In genomic region chr2:70181363-70181956, GRCh38 we compare ENCODE assay signal across 10 cellular contexts.
DNase-seq lines count a peak whose midpoint lies in the region; ATAC-seq and TF ChIP-seq lines count a peak whose summit lies in the region.
"Had no signal": no experiment of that assay in that cellular context is flagged by ENCODE, and none has a peak within 500 bp of the region (broad histone marks: within the 10 kb centered on the region; RNA-seq: fewer than 3 reads in every experiment).

No MANE protein-coding gene starts in this region.

- H3K4me3 ChIP-seq in WERI-Rb-1 (ENCODE audit: low read depth, low read length), result no peak overlapping the region
- H3K4me3 ChIP-seq: breast epithelium, prostate gland had no signal

- H3K27me3 Mint-ChIP-seq in stimulated activated memory B cell treated with anti-CD40 and anti-IgM and Interleukin-4, amounts not matched to agents 10 μg/mL and 1 μg/mL and 100 μg/mL, for 72 hours, result no peaks in the 10 kb centered on the region

- peaks cover 27% of the 10 kb centered on the region for H3K36me3 ChIP-seq in WERI-Rb-1
- H3K36me3 ChIP-seq: breast epithelium, prostate gland had no signal

- H3K27ac Mint-ChIP-seq in stimulated activated memory B cell treated with anti-CD40 and anti-IgM and Interleukin-4, amounts not matched to agents 10 μg/mL and 1 μg/mL and 100 μg/mL, for 72 hours, result peak overlapping the region; percentile 78

- H3K36me3 Mint-ChIP-seq in stimulated activated memory B cell treated with anti-CD40 and anti-IgM and Interleukin-4, amounts not matched to agents 10 μg/mL and 1 μg/mL and 100 μg/mL, for 72 hours, result peaks cover 15% of the 10 kb centered on the region

- H3K9me3 ChIP-seq in WERI-Rb-1 (ENCODE audit: severe bottlenecking), result no peaks in the 10 kb centered on the region
- H3K9me3 ChIP-seq: breast epithelium, prostate gland had no signal

- H3K4me1 Mint-ChIP-seq in stimulated activated memory B cell treated with anti-CD40 and anti-IgM and Interleukin-4, amounts not matched to agents 10 μg/mL and 1 μg/mL and 100 μg/mL, for 72 hours, result peaks cover 23% of the 10 kb centered on the region

- peak; percentile 48 for DNase-seq in NAMALWA (ENCODE audit: low spot score)
- no peak for DNase-seq in nucleus accumbens (lab: John Stamatoyannopoulos, UW)
- DNase-seq in WERI-Rb-1, result no peak
- DNase-seq: activated CD8-positive, alpha-beta memory T cell treated with anti-CD3 and anti-CD28 coated beads, Interleukin-2, amount 50 U/mL, for 48 hours had no signal

- H3K27me3 ChIP-seq in WERI-Rb-1 (ENCODE audit: insufficient read depth, low read depth, severe bottlenecking), result no peaks in the 10 kb centered on the region
- H3K27me3 ChIP-seq: breast epithelium had no signal

- H3K9me3 Mint-ChIP-seq in stimulated activated memory B cell treated with anti-CD40 and anti-IgM and Interleukin-4, amounts not matched to agents 10 μg/mL and 1 μg/mL and 100 μg/mL, for 72 hours, result no peaks in the 10 kb centered on the region

- peak; percentile 52 for TF ChIP-seq POLR2A in GM19099 (IDR thresholded peaks at IDR 0.05; ENCODE audit: extremely low read depth, insufficient read length, low read depth)

- H3K27ac ChIP-seq in WERI-Rb-1, result no peak overlapping the region
- H3K27ac ChIP-seq: breast epithelium, prostate gland had no signal

- H3K4me3 Mint-ChIP-seq in stimulated activated memory B cell treated with anti-CD40 and anti-IgM and Interleukin-4, amounts not matched to agents 10 μg/mL and 1 μg/mL and 100 μg/mL, for 72 hours, result peak overlapping the region; percentile 56

- ATAC-seq in HG02642 (IDR thresholded peaks at IDR 0.05; ENCODE audit: poor library complexity, unreplicated experiment) (peak; percentile 66), HG02970 (IDR thresholded peaks at IDR 0.05; ENCODE audit: low FRiP score, unreplicated experiment) (no peak)
- ATAC-seq in stimulated activated memory B cell treated with anti-CD40 and anti-IgM and Interleukin-4, amounts not matched to agents 10 μg/mL and 1 μg/mL and 100 μg/mL, for 72 hours, result peak; percentile 96

- no peak for TF ChIP-seq CTCF in WERI-Rb-1 (IDR thresholded peaks at IDR 0.05; ENCODE audit: low read depth, low read length)
